ENCODE assay signal across 27 cellular contexts in genomic region chr6:47253136-47253535, GRCh38. TPM values are rescaled to one million over a fixed set of nuclear protein-coding genes. Genes with fewer than 3 reads are reported as not detected.
"Had no signal": no experiment of that assay in that cellular context is flagged by ENCODE, and none has a peak within 500 bp of the region (broad histone marks: within the 10 kb centered on the region; RNA-seq: fewer than 3 reads in every experiment).

No MANE protein-coding gene starts in this region.

- H3K4me1 ChIP-seq: left lung, prostate gland, tibial nerve, upper lobe of left lung had no signal

- H3K27me3 ChIP-seq: heart left ventricle, left lung, ovary, sigmoid colon, spleen, suprapubic skin, tibial nerve, upper lobe of left lung had no signal

- H3K27ac ChIP-seq: heart left ventricle, left lung, lower lobe of right lung, ovary, prostate gland, sigmoid colon, spleen, suprapubic skin, thoracic aorta, tibial nerve, upper lobe of left lung had no signal

- H3K4me3 ChIP-seq: heart left ventricle, left lung, lower lobe of right lung, mucosa of descending colon, ovary, prostate gland, sigmoid colon, spleen, suprapubic skin, thoracic aorta, tibial nerve, upper lobe of left lung had no signal

- H3K9me3 ChIP-seq: heart left ventricle, left lung, lower lobe of right lung, mucosa of descending colon, ovary, prostate gland, sigmoid colon, spleen, suprapubic skin, thoracic aorta, tibial nerve, upper lobe of left lung had no signal

- H3K36me3 ChIP-seq: ovary, prostate gland, thoracic aorta, tibial nerve had no signal

- ATAC-seq: heart left ventricle; left colon; left lung; lower lobe of right lung; naive thymus-derived CD4-positive, alpha-beta T cell; natural killer cell treated with Interleukin-12 subunit alpha and Interleukin-12 subunit beta and Interleukin-15 and Interleukin-18, amount 100 ng/mL, for 72 hours; right cardiac atrium; stimulated activated effector memory CD8-positive, alpha-beta T cell treated with anti-CD3 and anti-CD28 coated beads, Interleukin-12 subunit alpha, Interleukin-12 subunit beta, amount 100 ng/mL, for 72 hours had no signal

- FAIRE-seq: islet of Langerhans, kidney, small intestine, urothelium cell line had no signal

- DNase-seq: heart left ventricle; hypothalamus; immature natural killer cell; kidney; left colon; lower lobe of right lung; mammary epithelial cell; midbrain; mucosa of descending colon; ovary; retina; right cardiac atrium; sigmoid colon; small intestine; spleen; stimulated activated CD4-positive, alpha-beta T cell treated with anti-CD3 and anti-CD28 coated beads, Interleukin-4, amount 100 ng/mL, for 24 hours had no signal

RNA-seq across cellular contexts. Expression of gene TNFRSF21, which starts 56.6 kb away (rescaled TPM):
- polyA plus RNA-seq: naive thymus-derived CD4-positive, alpha-beta T cell had no signal
